1 cellular context compared by ENCODE assay signal in genomic region chr22:37674951-37675929, GRCh38.
TF ChIP-seq lines count a peak whose summit lies in the region.

LGALS1 (plus strand) TSS chr22:37675636; CDS start chr22:37675703, 67 bp downstream.

TF ChIP-seq in SK-N-SH, 30 proteins besides CTCF, POLR2A, EP300 and RAD21 (continued from another document):
- peak; percentile 25; the same call in 1 of the 2 replicates for TF ChIP-seq MXI1 (IDR thresholded peaks at IDR 0.05; ENCODE audit: low read depth, low read length)
- no peak for TF ChIP-seq SMC3 (IDR thresholded peaks at IDR 0.05; ENCODE audit: low read depth, low read length)
- TF ChIP-seq MAX (IDR thresholded peaks at IDR 0.05; ENCODE audit: low read depth), result peak; percentile 74
- TF ChIP-seq PBX3 (IDR thresholded peaks at IDR 0.05), result peak; percentile 32
- TF ChIP-seq NRF1 (IDR thresholded peaks at IDR 0.05; ENCODE audit: low read depth, low read length), result peak; percentile 42; the same call in 1 of the 2 replicates
- no peak; the same call in 1 of the 2 replicates for TF ChIP-seq RFX5 (IDR thresholded peaks at IDR 0.05; ENCODE audit: low read length)
- peak; percentile 99 for TF ChIP-seq POLR2AphosphoS5 (IDR thresholded peaks at IDR 0.05; ENCODE audit: low read depth, low read length)
- no peak; the same call in 1 of the 2 replicates for TF ChIP-seq IRF3 (IDR thresholded peaks at IDR 0.05; ENCODE audit: low read depth, low read length)
- TF ChIP-seq TCF12 (IDR thresholded peaks at IDR 0.05), result peak; percentile 62
- TF ChIP-seq EZH2phosphoT487 (IDR thresholded peaks at IDR 0.05; ENCODE audit: borderline replicate concordance, low read depth), result no peak
- TF ChIP-seq FOSL2 (IDR thresholded peaks at IDR 0.05; ENCODE audit: borderline replicate concordance, low read depth), result peak; percentile 21; the same call in 1 of the 2 replicates
- TF ChIP-seq USF1 (IDR thresholded peaks at IDR 0.05; ENCODE audit: borderline replicate concordance, low read depth), result no peak
- peak; percentile 84 for TF ChIP-seq TAF1 (IDR thresholded peaks at IDR 0.05; ENCODE audit: borderline replicate concordance, low read depth, low read length)
- TF ChIP-seq ZBTB33 (IDR thresholded peaks at IDR 0.05; ENCODE audit: borderline replicate concordance, low read depth), result no peak
